Comparison of ENCODE assay signal across 1 cellular context in genomic region chr5:60843693-60844428, GRCh38.
TF ChIP-seq lines count a peak whose summit lies in the region.

TSS of gene ELOVL7 (minus strand) at chr5:60844269. CDS start at chr5:60787397, 56,872 bp downstream.

TF ChIP-seq in K562, 482 proteins besides CTCF, POLR2A, EP300 and RAD21 (continued from another document and continues in another):
- TF ChIP-seq ERF (CRISPR knock-in tag; IDR thresholded peaks at IDR 0.05) (0 out of 2 replicates have a peak, but pooled peaks have one; percentile 10), PCBP1 (IDR thresholded peaks at IDR 0.05; ENCODE audit: low read depth, low read length, poor library complexity, severe bottlenecking) (no peak), ZNF407 (IDR thresholded peaks at IDR 0.05; ENCODE audit: low read depth) (no peak), SRSF1 (IDR thresholded peaks at IDR 0.05; ENCODE audit: low read depth, low read length) (no peak), MXD1 (CRISPR knock-in tag; IDR thresholded peaks at IDR 0.05; ENCODE audit: borderline replicate concordance, poor library complexity, severe bottlenecking) (no peak), TFAP4 (CRISPR knock-in tag; IDR thresholded peaks at IDR 0.05; ENCODE audit: borderline replicate concordance) (peak; percentile 33; the same call in 1 of the 2 replicates), LARP7 (IDR thresholded peaks at IDR 0.05) (no peak), SMAD4 (CRISPR knock-in tag; conservative IDR thresholded peaks at IDR 0.05) (peak; percentile 73), ZNF263 (CRISPR knock-in tag; IDR thresholded peaks at IDR 0.05; ENCODE audit: borderline replicate concordance) (peak; percentile 82), GTF2E2 (tag; IDR thresholded peaks at IDR 0.05) (no peak), SMC3 (conservative IDR thresholded peaks at IDR 0.05; ENCODE audit: insufficient read depth, low read depth, low read length) (peak; percentile 26), RHOXF2B (CRISPR knock-in tag; conservative IDR thresholded peaks at IDR 0.05) (no peak), SNAPC5 (CRISPR knock-in tag; IDR thresholded peaks at IDR 0.05) (no peak), PRMT5 (CRISPR knock-in tag; IDR thresholded peaks at IDR 0.05) (no peak), GMEB1 (CRISPR knock-in tag; IDR thresholded peaks at IDR 0.05) (no peak), RBM15 (IDR thresholded peaks at IDR 0.05; ENCODE audit: insufficient read depth, low read length) (no peak), MLLT1 (IDR thresholded peaks at IDR 0.05) (no peak; a peak in 1 of 4 replicates), ZNF551 (CRISPR knock-in tag; IDR thresholded peaks at IDR 0.05) (no peak), RBM17 (IDR thresholded peaks at IDR 0.05; ENCODE audit: borderline replicate concordance, low read depth, low read length) (no peak), ZNF212 (CRISPR knock-in tag; IDR thresholded peaks at IDR 0.05) (no peak), TCF15 (CRISPR knock-in tag; IDR thresholded peaks at IDR 0.05) (no peak), KLF10 (CRISPR knock-in tag; IDR thresholded peaks at IDR 0.05) (no peak), USF2 (CRISPR knock-in tag; IDR thresholded peaks at IDR 0.05) (0 out of 2 replicates have a peak, but pooled peaks have one; percentile 14), MTF1 (CRISPR knock-in tag; IDR thresholded peaks at IDR 0.05; ENCODE audit: borderline replicate concordance) (no peak), DACH1 (IDR thresholded peaks at IDR 0.05; ENCODE audit: partially characterized antibody) (no peak), TARDBP (IDR thresholded peaks at IDR 0.05) (no peak), TRIM25 (IDR thresholded peaks at IDR 0.05; ENCODE audit: borderline replicate concordance) (no peak), NR1H2 (CRISPR knock-in tag; IDR thresholded peaks at IDR 0.05) (no peak), HMBOX1 (IDR thresholded peaks at IDR 0.05) (no peak), ZNF518B (CRISPR knock-in tag; IDR thresholded peaks at IDR 0.05) (no peak), ARID2 (IDR thresholded peaks at IDR 0.05) (no peak), ZNF696 (CRISPR knock-in tag; conservative IDR thresholded peaks at IDR 0.05) (no peak), DIDO1 (tag; IDR thresholded peaks at IDR 0.05; ENCODE audit: low read depth) (no peak), ZSCAN29 (IDR thresholded peaks at IDR 0.05) (no peak), HMG20A (CRISPR knock-in tag; conservative IDR thresholded peaks at IDR 0.05) (no peak), ETS2 (tag; IDR thresholded peaks at IDR 0.05; ENCODE audit: borderline replicate concordance, poor library complexity, severe bottlenecking) (no peak), HOXB6 (CRISPR knock-in tag; IDR thresholded peaks at IDR 0.05; ENCODE audit: borderline replicate concordance) (no peak), CHD1 (IDR thresholded peaks at IDR 0.05; ENCODE audit: low read length) (no peak), RB1 (IDR thresholded peaks at IDR 0.05; ENCODE audit: low read depth) (peak; percentile 73), NR3C1 (CRISPR knock-in tag; IDR thresholded peaks at IDR 0.05) (no peak), IRF1 (CRISPR knock-in tag; IDR thresholded peaks at IDR 0.05; ENCODE audit: borderline replicate concordance) (no peak)
